Comparison of ENCODE assay signal across 14 cellular contexts in the genomic region with DNA sequence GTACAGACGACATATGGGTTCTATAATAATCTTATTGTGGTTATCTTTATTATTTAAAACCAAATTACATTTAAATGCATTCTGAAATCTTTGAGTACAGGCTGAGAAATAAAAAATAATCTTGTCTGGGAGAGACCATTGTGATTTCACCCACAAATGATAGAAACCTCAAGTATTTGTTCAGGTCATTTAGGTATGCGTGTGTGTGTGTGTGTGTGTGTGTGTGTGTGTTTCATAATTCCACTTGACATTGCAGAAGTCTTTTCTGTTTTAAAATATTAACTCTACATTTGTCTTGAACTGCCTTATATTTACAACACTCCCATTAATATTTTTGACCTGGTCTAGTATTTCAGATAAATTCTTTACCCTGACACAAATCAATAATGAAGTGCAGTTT.
DNase-seq lines count a peak whose midpoint lies in the region; ATAC-seq and TF ChIP-seq lines count a peak whose summit lies in the region.
"Had no signal": no experiment of that assay in that cellular context is flagged by ENCODE, and none has a peak within 500 bp of the region (broad histone marks: within the 10 kb centered on the region; RNA-seq: fewer than 3 reads in every experiment).

No MANE protein-coding gene starts in this region.

- no peak overlapping the region for H3K4me2 ChIP-seq in OCI-LY3 (ENCODE audit: low read length)

- H3K27me3 Mint-ChIP-seq in T-cell = no peaks in the 10 kb centered on the region
- H3K27me3 Mint-ChIP-seq: B cell; CD4-positive, alpha-beta T cell had no signal

- H3K27me3 ChIP-seq in OCI-LY3 (ENCODE audit: low read depth, low read length) = no peaks in the 10 kb centered on the region
- no peaks in the 10 kb centered on the region for H3K27me3 ChIP-seq in lower lobe of right lung (ENCODE audit: low read depth)
- no peaks in the 10 kb centered on the region for H3K27me3 ChIP-seq in upper lobe of right lung

- H3K9me3 ChIP-seq in OCI-LY3 (ENCODE audit: insufficient read depth, low read length) = no peaks in the 10 kb centered on the region
- H3K9me3 ChIP-seq in lower lobe of right lung = no peaks in the 10 kb centered on the region
- H3K9me3 ChIP-seq in upper lobe of right lung = no peaks in the 10 kb centered on the region

- no peak overlapping the region for H3K9ac ChIP-seq in OCI-LY3 (ENCODE audit: low read length)

- H2AFZ ChIP-seq in OCI-LY3 (ENCODE audit: low read depth, low read length) = peak overlapping the region; percentile 29; the same call in 1 of the 2 replicates

- ATAC-seq in lower lobe of right lung (peak; percentile 65 to 68), upper lobe of right lung (peak; percentile 66), T-cell (replicated peaks in 1 of 4) (no peak), HG03280 (IDR thresholded peaks at IDR 0.05; ENCODE audit: unreplicated experiment) (no peak)
- ATAC-seq: PC-3 had no signal

- TF ChIP-seq CTCF in OCI-LY3 (IDR thresholded peaks at IDR 0.05; ENCODE audit: low read depth, low read length) (no peak), lower lobe of right lung (IDR thresholded peaks at IDR 0.05) (no peak), upper lobe of right lung (IDR thresholded peaks at IDR 0.05) (no peak)

- no peaks in the 10 kb centered on the region for H3K36me3 Mint-ChIP-seq in T-cell

- no peaks in the 10 kb centered on the region for H3K4me1 Mint-ChIP-seq in T-cell
- H3K4me1 Mint-ChIP-seq: B cell had no signal

- peak; percentile 53 for DNase-seq in astrocyte of the hippocampus (ENCODE audit: low read depth, low spot score)
- DNase-seq in lower lobe of right lung = no peak
- no peak for DNase-seq in upper lobe of right lung
- no peak for DNase-seq in caudate nucleus (lab: John Stamatoyannopoulos, UW)
- DNase-seq in T-cell = no peak
- DNase-seq: CD4-positive, alpha-beta T cell; DMS53; HFFc6; NCI-H187; NK-92 treated with Interleukin-12 subunit alpha and Interleukin-12 subunit beta, amount 100 ng/mL, for 24 hours; PC-3 had no signal

- H3K79me2 ChIP-seq in OCI-LY3 (ENCODE audit: low read length) = no peaks in the 10 kb centered on the region

- CTCF ChIA-PET in T-cell (lab: Charles Lee) = no interaction called here

- H3K27ac Mint-ChIP-seq in T-cell = no peak overlapping the region
- H3K27ac Mint-ChIP-seq: B cell; CD4-positive, alpha-beta T cell; HFFc6 had no signal

- no peak overlapping the region for H3K27ac ChIP-seq in OCI-LY3 (ENCODE audit: low read length)
- no peak overlapping the region for H3K27ac ChIP-seq in lower lobe of right lung
- H3K27ac ChIP-seq in upper lobe of right lung = no peak overlapping the region
- no peak overlapping the region for H3K27ac ChIP-seq in caudate nucleus (ENCODE audit: low read depth, low read length)

- H3K4me1 ChIP-seq in OCI-LY3 (ENCODE audit: low read length) (0 out of 2 replicates have a peak, but pooled peaks cover 5% of the 10 kb centered on the region), lower lobe of right lung (no peaks in the 10 kb centered on the region), upper lobe of right lung (peaks cover 5% of the 10 kb centered on the region)

- no peak overlapping the region for H3K4me3 Mint-ChIP-seq in T-cell
- H3K4me3 Mint-ChIP-seq: B cell; CD4-positive, alpha-beta T cell; HFFc6 had no signal

- intact Hi-C loops in lower lobe of right lung (cut with DNase I) = no loop called here
- intact Hi-C loops in upper lobe of right lung (cut with DNase I) = no loop called here

- no peaks in the 10 kb centered on the region for H3K36me3 ChIP-seq in OCI-LY3 (replicated peaks; ENCODE audit: low read depth, low read length)
- H3K36me3 ChIP-seq in lower lobe of right lung = no peaks in the 10 kb centered on the region
- H3K36me3 ChIP-seq in upper lobe of right lung = no peaks in the 10 kb centered on the region

- POLR2A ChIA-PET in T-cell (lab: Charles Lee) = no interaction called here

- no peaks in the 10 kb centered on the region for H4K20me1 ChIP-seq in OCI-LY3 (ENCODE audit: insufficient read depth, low read length)

- peaks cover 0 to 4% (median 0%) of the 10 kb centered on the region in 3 donors for H3K9me3 Mint-ChIP-seq in T-cell
- H3K9me3 Mint-ChIP-seq: CD4-positive, alpha-beta T cell; HFFc6 had no signal

- no peak overlapping the region for H3K4me3 ChIP-seq in OCI-LY3 (ENCODE audit: low read length)
- H3K4me3 ChIP-seq in lower lobe of right lung = no peak overlapping the region
- H3K4me3 ChIP-seq in upper lobe of right lung = no peak overlapping the region

Comparison
In these comparisons a context has a peak if more than half of its experiments do, and no peak if none do; other contexts are left out.
1. ATAC-seq: peak in lower lobe of right lung (2 of 2) and upper lobe of right lung (single experiment); none in T-cell (0 of 4) and HG03280 (single experiment).